Comparison of ENCODE assay signal across 18 cellular contexts in genomic region chr7:155810607-155811559, GRCh38. TPM values are rescaled to one million over a fixed set of nuclear protein-coding genes. Genes with fewer than 3 reads are reported as not detected.
A peak's percentile ranks its signal among the peaks of the same experiment; 100 is the strongest.
DNase-seq lines count a peak whose midpoint lies in the region; ATAC-seq, FAIRE-seq and TF ChIP-seq lines count a peak whose summit lies in the region.
"Had no signal": no experiment of that assay in that cellular context is flagged by ENCODE, and none has a peak within 500 bp of the region (broad histone marks: within the 10 kb centered on the region; RNA-seq: fewer than 3 reads in every experiment).

No MANE protein-coding gene starts in this region.

- DNase-seq in Calu3 (no peak), NCI-H748 treated with DMSO at 0.1 percent for 48 hours (lab: John Stamatoyannopoulos, UW) (peak; percentile 32), endothelial cell of umbilical vein (ENCODE audit: low read depth, low spot score) (no peak), NCI-H2171 (lab: John Stamatoyannopoulos, UW) (no peak)
- DNase-seq in stimulated activated CD4-positive, alpha-beta T cell treated with anti-CD3 and anti-CD28 coated beads, Interleukin-12 subunit alpha, Interleukin-12 subunit beta, amount 100 ng/mL, for 4 hours: no peak
- no peak for DNase-seq in activated effector memory CD4-positive, alpha-beta T cell treated with Interleukin-2 at 50 U/mL for 16 hours
- DNase-seq: activated naive CD4-positive, alpha-beta T cell treated with anti-CD3 and anti-CD28 coated beads for 36 hours; DMS153; KBM-7; NCI-H1436; stimulated activated CD4-positive, alpha-beta T cell treated with anti-CD3 and anti-CD28 coated beads, Interleukin-2, amount 100 ng/mL, for 24 hours had no signal

- no peak overlapping the region for H3K9ac ChIP-seq in endothelial cell of umbilical vein (replicated peaks; ENCODE audit: extremely low read depth, insufficient read depth, low read length)
- H3K9ac ChIP-seq in neural cell (ENCODE audit: low read length): no peak overlapping the region

- ATAC-seq in HG02642 (IDR thresholded peaks at IDR 0.05; ENCODE audit: poor library complexity, unreplicated experiment): no peak
- ATAC-seq: esophagus mucosa had no signal

- H3K79me2 ChIP-seq in endothelial cell of umbilical vein (ENCODE audit: control insufficient read depth, insufficient read depth, low read length) (no peaks in the 10 kb centered on the region), neural cell (replicated peaks; ENCODE audit: insufficient read depth, low read length) (no peaks in the 10 kb centered on the region)

- no peak for FAIRE-seq in endothelial cell of umbilical vein (lab: Jason Lieb, UNC)

- no peak overlapping the region for H3K4me3 ChIP-seq in endothelial cell of umbilical vein (replicated peaks in 1 of 3; ENCODE audit: insufficient read depth in 1 of 3, low read depth in 1 of 3, low read length in 3 of 3)
- H3K4me3 ChIP-seq in neural cell (ENCODE audit: low read length): peak overlapping the region; percentile 67

- H3K9me3 Mint-ChIP-seq in Calu3 (ENCODE audit: low read depth, unreplicated experiment): no peaks in the 10 kb centered on the region
- H3K9me3 Mint-ChIP-seq: activated naive CD4-positive, alpha-beta T cell treated with anti-CD3 and anti-CD28 coated beads for 36 hours had no signal

- H3K27me3 ChIP-seq in endothelial cell of umbilical vein (ENCODE audit: control insufficient read depth in 2 of 2, insufficient read depth in 2 of 2, low read length in 2 of 2) (peaks cover 40 to 75% of the 10 kb centered on the region in 2 experiments), neural cell (ENCODE audit: insufficient read depth, low read depth, low read length) (peaks cover 93% of the 10 kb centered on the region)

- H3K36me3 Mint-ChIP-seq in Calu3 (ENCODE audit: insufficient read depth, unreplicated experiment): peaks cover 18% of the 10 kb centered on the region

- H4K20me1 ChIP-seq in endothelial cell of umbilical vein (replicated peaks; ENCODE audit: control insufficient read depth, extremely low read depth, insufficient read depth, low read length): no peaks in the 10 kb centered on the region
- no peaks in the 10 kb centered on the region for H4K20me1 ChIP-seq in neural cell (ENCODE audit: insufficient read depth)

- TF ChIP-seq EP300 in neural cell (conservative IDR thresholded peaks at IDR 0.05; ENCODE audit: poor library complexity, severe bottlenecking): no peak

- peaks cover 56% of the 10 kb centered on the region for H3K27me3 Mint-ChIP-seq in Calu3 (ENCODE audit: unreplicated experiment)

- H3K9me1 ChIP-seq in endothelial cell of umbilical vein (replicated peaks; ENCODE audit: control insufficient read depth, extremely low read depth, insufficient read depth, low read length): no peaks in the 10 kb centered on the region

- no peak for TF ChIP-seq CTCF in Calu3 (IDR thresholded peaks at IDR 0.05; ENCODE audit: unreplicated experiment)
- TF ChIP-seq CTCF in endothelial cell of umbilical vein (IDR thresholded peaks at IDR 0.05; ENCODE audit: extremely low read depth in 1 of 2, insufficient read depth in 1 of 2, low read depth in 1 of 2, low read length in 2 of 2): no peak
- TF ChIP-seq CTCF in neural cell (IDR thresholded peaks at IDR 0.05; ENCODE audit: poor library complexity, severe bottlenecking): no peak

- TF ChIP-seq RAD21 in neural cell (conservative IDR thresholded peaks at IDR 0.05): no peak

- intact Hi-C loops in Calu3 (cut with micrococcal nuclease; ENCODE audit: unreplicated experiment) (loop anchor here (10.0 kb wide), 1 partner anchor 954 kb away; no protein-coding TSS in a partner anchor), endothelial cell of umbilical vein (cut with micrococcal nuclease) (no loop called here)

- POLR2A ChIA-PET in endothelial cell of umbilical vein (lab: Charles Lee): no interaction called here

- H3K36me3 ChIP-seq in endothelial cell of umbilical vein (ENCODE audit: control insufficient read depth in 2 of 2, extremely low read depth in 1 of 2, insufficient read depth in 2 of 2, low read length in 2 of 2) (no peaks in the 10 kb centered on the region), neural cell (ENCODE audit: insufficient read depth, low read length) (no peaks in the 10 kb centered on the region)

- dilution Hi-C loops in endothelial cell of umbilical vein (cut with MboI; ENCODE audit: extremely low pct_ligation_motif_present, low sequenced_read_pairs): no loop called here

- BruUV-seq in Calu3 (replicated peaks; lab: Mats Ljungman, UMichigan) (no TSS peak), endothelial cell of umbilical vein (replicated peaks; lab: Mats Ljungman, UMichigan) (no TSS peak)

- peaks cover 21% of the 10 kb centered on the region for H3K4me1 ChIP-seq in endothelial cell of umbilical vein (ENCODE audit: control insufficient read depth, extremely low read depth, insufficient read depth, low read length)

- H3K4me2 ChIP-seq in endothelial cell of umbilical vein (ENCODE audit: insufficient read depth, low read length): no peak overlapping the region
- H3K4me2 ChIP-seq in neural cell (ENCODE audit: low read length): no peak overlapping the region

- H3F3A ChIP-seq in neural cell (ENCODE audit: insufficient read depth, low read length, poor library complexity, severe bottlenecking): no peaks in the 10 kb centered on the region

- H3K27ac ChIP-seq in endothelial cell of umbilical vein (ENCODE audit: insufficient read depth, low read depth, low read length) (no peak overlapping the region), neural cell (ENCODE audit: low read length) (no peak overlapping the region)
- H3K27ac ChIP-seq: RWPE1 had no signal

- no peaks in the 10 kb centered on the region for H3K9me2 ChIP-seq in neural cell (ENCODE audit: insufficient read depth, low read length)

- H2AFZ ChIP-seq in endothelial cell of umbilical vein (ENCODE audit: low read depth, low read length) (no peak overlapping the region), neural cell (ENCODE audit: low read depth, low read length) (no peak overlapping the region)

- peaks cover 47% of the 10 kb centered on the region for H3K4me1 Mint-ChIP-seq in Calu3 (ENCODE audit: low read depth, unreplicated experiment)

- TF ChIP-seq POLR2A in endothelial cell of umbilical vein (IDR thresholded peaks at IDR 0.05; ENCODE audit: low read depth, low read length): no peak

- CTCF ChIA-PET in Calu3 (lab: Charles Lee) (interaction anchor here (0.8 to 2.3 kb wide), 2 partner anchors 14 to 643 kb away, joined by 3 to 5 read pairs; no protein-coding TSS in a partner anchor), endothelial cell of umbilical vein (lab: Charles Lee) (interaction anchor here (1.3 to 3.3 kb wide), 3 partner anchors 830 to 1006 kb away, joined by 3 to 13 read pairs (median 4); partner anchors contain the start of gene RNF32)

- H3K4me3 Mint-ChIP-seq in Calu3 (ENCODE audit: low read depth, unreplicated experiment): peak overlapping the region; percentile 92
- H3K4me3 Mint-ChIP-seq: activated naive CD4-positive, alpha-beta T cell treated with anti-CD3 and anti-CD28 coated beads for 36 hours had no signal

- H3K9me3 ChIP-seq in endothelial cell of umbilical vein (replicated peaks; ENCODE audit: control insufficient read depth, insufficient read depth, low read length): no peaks in the 10 kb centered on the region
- H3K9me3 ChIP-seq in neural cell (ENCODE audit: low read length): no peaks in the 10 kb centered on the region

- H3K27ac Mint-ChIP-seq in Calu3 (ENCODE audit: unreplicated experiment): no peak overlapping the region
- H3K27ac Mint-ChIP-seq: activated naive CD4-positive, alpha-beta T cell treated with anti-CD3 and anti-CD28 coated beads for 36 hours had no signal

TF ChIP-seq in endothelial cell of umbilical vein, 7 proteins besides CTCF, POLR2A, EP300 and RAD21:
- TF ChIP-seq MYC (IDR thresholded peaks at IDR 0.05; ENCODE audit: low read depth, low read length) (no peak), EZH2 (IDR thresholded peaks at IDR 0.05; ENCODE audit: borderline replicate concordance, low read depth, low read length, severe bottlenecking) (peak; percentile 74)
TF ChIP-seq in endothelial cell of umbilical vein: peak in this region for 1.

TF ChIP-seq in neural cell, 6 proteins besides CTCF, POLR2A, EP300 and RAD21 (continues in another document):
- TF ChIP-seq EZH2 (IDR thresholded peaks at IDR 0.05; ENCODE audit: borderline replicate concordance, insufficient read depth, low read length, poor library complexity, severe bottlenecking): no peak
- TF ChIP-seq SMC3 (conservative IDR thresholded peaks at IDR 0.05; ENCODE audit: poor library complexity): no peak

RNA-seq across cellular contexts. Expression of gene SHH, which starts 1.4 kb away (rescaled TPM):
- total RNA-seq in Calu3 (2022): 0.66 and 1.1 TPM in 2 replicates
- 0.18 TPM in 1 of 2 replicates, not detected in the other for total RNA-seq in endothelial cell of umbilical vein
- polyA plus RNA-seq in endothelial cell of umbilical vein: not detected in 2 replicates
- 0.01 and 0.07 TPM in 2 replicates for polyA plus RNA-seq in endothelial cell of umbilical vein (2011; cell fraction: cytosol; rRNA removed)
- 0.05 and 0.06 TPM in 2 replicates for polyA plus RNA-seq in endothelial cell of umbilical vein (2011; cell fraction: nucleus; rRNA removed)
- polyA plus RNA-seq in endothelial cell of umbilical vein (2012): not detected in 2 replicates
- polyA minus RNA-seq in endothelial cell of umbilical vein: not detected in 2 replicates
- polyA minus RNA-seq in endothelial cell of umbilical vein (2011; cell fraction: cytosol; rRNA and poly(A)+ RNA removed): not detected
- polyA minus RNA-seq in endothelial cell of umbilical vein (2011; cell fraction: nucleus; rRNA and poly(A)+ RNA removed): not detected in 2 replicates
- 1.2 and 1.5 TPM in 2 replicates for polyA plus RNA-seq in neural cell
- polyA minus RNA-seq in neural cell: 1.7 and 2.0 TPM in 2 replicates
- total RNA-seq: activated CD8-positive, alpha-beta memory T cell treated with anti-CD3 and anti-CD28 coated beads for 36 hours; activated naive CD4-positive, alpha-beta T cell treated with anti-CD3 and anti-CD28 coated beads for 36 hours; cardiac septum; esophagus mucosa; mesenteric fat pad had no signal
